ENCODE assay signal across 19 cellular contexts in the genomic region with DNA sequence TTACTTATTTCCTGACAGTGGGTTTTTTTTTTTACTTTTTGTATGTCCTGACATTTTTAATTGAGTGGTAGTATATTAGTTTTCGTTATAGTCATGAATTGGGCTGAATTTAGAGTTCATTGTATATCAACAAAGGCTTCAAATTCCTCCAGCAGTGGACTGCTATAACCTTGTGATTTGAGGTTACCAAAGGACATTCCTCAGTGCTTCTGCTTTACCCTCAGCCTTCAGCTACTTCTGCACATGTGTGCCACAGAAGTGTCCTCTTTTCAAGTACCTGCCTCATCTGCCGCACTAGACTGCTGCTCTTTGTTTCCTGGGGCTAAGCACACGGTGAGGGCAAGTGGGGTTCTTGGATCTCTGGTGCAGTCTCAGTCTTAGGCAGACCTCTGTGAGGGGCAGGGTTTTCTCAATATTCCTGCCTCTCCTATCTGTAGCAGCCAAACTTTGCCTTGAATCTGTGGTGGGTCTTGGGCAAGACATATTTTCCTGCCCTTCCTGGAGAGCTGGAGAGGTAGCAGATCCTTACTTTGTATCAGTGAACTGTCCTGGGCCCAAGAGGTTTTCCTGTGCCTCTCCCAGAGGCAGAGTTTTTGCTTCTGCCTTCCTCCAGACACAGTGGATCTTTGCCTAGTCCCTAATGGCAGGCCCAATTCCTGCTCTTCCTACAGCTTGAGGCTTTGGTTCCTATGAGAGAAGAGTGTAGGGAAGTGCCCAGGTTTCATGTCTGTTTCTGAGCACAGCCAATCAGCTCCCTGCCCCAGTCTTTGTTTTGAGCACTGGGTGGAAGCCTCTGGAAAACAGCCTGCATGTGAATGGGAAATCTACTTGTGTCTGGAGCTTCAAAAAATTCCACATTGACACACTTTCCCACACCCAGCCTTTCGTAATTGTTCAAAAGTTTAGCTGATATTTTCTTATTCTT.
"Had no signal": no experiment of that assay in that cellular context is flagged by ENCODE, and none has a peak within 500 bp of the region (broad histone marks: within the 10 kb centered on the region; RNA-seq: fewer than 3 reads in every experiment).

No MANE protein-coding gene starts in this region.

- H3K36me3 ChIP-seq: breast epithelium had no signal

- DNase-seq: activated CD4-positive, alpha-beta T cell treated with anti-CD3 and anti-CD28 coated beads, Interleukin-2, amount 50 U/mL, for 48 hours; activated CD8-positive, alpha-beta memory T cell treated with anti-CD3 and anti-CD28 coated beads, Interleukin-2, amount 10 ng/mL, durations not matched to agents 7 days and 5 days; activated gamma-delta T cell; activated naive CD8-positive, alpha-beta T cell treated with anti-CD3 and anti-CD28 coated beads for 36 hours; activated T-cell treated with anti-CD3 and anti-CD28 coated beads, Interleukin-2, amount 50 U/mL, for 4 hours; mucosa of descending colon; natural killer cell; posterior cingulate gyrus; sigmoid colon; stimulated activated CD4-positive, alpha-beta T cell treated with anti-CD3 and anti-CD28 coated beads, Interleukin-2, amount 100 ng/mL, for 48 hours; stimulated activated naive CD8-positive, alpha-beta T cell treated with anti-CD3 and anti-CD28 coated beads, Interleukin-15, Interleukin-2, amounts not matched to agents 100 U/mL and 50 U/mL, for 24 hours; testis had no signal

- ATAC-seq: activated CD4-positive, CD25-positive, alpha-beta regulatory T cell treated with anti-CD3 and anti-CD28 coated beads, Interleukin-2, amount 50 U/mL, for 24 hours; activated CD8-positive, alpha-beta memory T cell treated with anti-CD3 and anti-CD28 coated beads, Interleukin-2, amount 10 ng/mL, durations not matched to agents 7 days and 5 days; activated T-cell treated with anti-CD3 and anti-CD28 coated beads, Interleukin-2, amount 50 U/mL, for 4 hours; gastroesophageal sphincter; mucosa of descending colon; natural killer cell; stimulated activated naive CD8-positive, alpha-beta T cell treated with anti-CD3 and anti-CD28 coated beads, Interleukin-15, Interleukin-2, amounts not matched to agents 100 U/mL and 50 U/mL, for 24 hours had no signal

- FAIRE-seq: colon, endothelial cell of umbilical vein, TTC549 had no signal

- H3K4me1 Mint-ChIP-seq: activated CD8-positive, alpha-beta memory T cell treated with anti-CD3 and anti-CD28 coated beads, Interleukin-2, amount 10 ng/mL, durations not matched to agents 7 days and 5 days; activated naive CD8-positive, alpha-beta T cell treated with anti-CD3 and anti-CD28 coated beads for 36 hours; natural killer cell had no signal

- H3K4me1 ChIP-seq: breast epithelium, testis had no signal

- H3K36me3 Mint-ChIP-seq: activated CD8-positive, alpha-beta memory T cell treated with anti-CD3 and anti-CD28 coated beads, Interleukin-2, amount 10 ng/mL, durations not matched to agents 7 days and 5 days; activated naive CD8-positive, alpha-beta T cell treated with anti-CD3 and anti-CD28 coated beads for 36 hours; natural killer cell had no signal

- H3K27me3 Mint-ChIP-seq: activated CD8-positive, alpha-beta memory T cell treated with anti-CD3 and anti-CD28 coated beads, Interleukin-2, amount 10 ng/mL, durations not matched to agents 7 days and 5 days; activated naive CD8-positive, alpha-beta T cell treated with anti-CD3 and anti-CD28 coated beads for 36 hours had no signal

- H3K4me3 ChIP-seq: breast epithelium, gastroesophageal sphincter, mucosa of descending colon, sigmoid colon, testis had no signal

- H3K4me3 Mint-ChIP-seq: activated CD8-positive, alpha-beta memory T cell treated with anti-CD3 and anti-CD28 coated beads, Interleukin-2, amount 10 ng/mL, durations not matched to agents 7 days and 5 days; activated naive CD8-positive, alpha-beta T cell treated with anti-CD3 and anti-CD28 coated beads for 36 hours; activated T-cell treated with anti-CD3 and anti-CD28 coated beads, Interleukin-2, amount 50 U/mL, for 4 hours; natural killer cell; T-helper 1 cell treated with Interleukin-12 subunit alpha and Interleukin-12 subunit beta and Interleukin-4 antibody, amounts not matched to agents 30 μg/mL and 1 μg/mL, for 36 hours had no signal

- H3K27ac ChIP-seq: breast epithelium, gastroesophageal sphincter, sigmoid colon, testis had no signal

- H3K27me3 ChIP-seq: breast epithelium, gastroesophageal sphincter, sigmoid colon, testis had no signal

- H3K9me3 Mint-ChIP-seq: activated naive CD8-positive, alpha-beta T cell treated with anti-CD3 and anti-CD28 coated beads for 36 hours; activated T-cell treated with anti-CD3 and anti-CD28 coated beads, Interleukin-2, amount 50 U/mL, for 4 hours; natural killer cell; T-helper 1 cell treated with Interleukin-12 subunit alpha and Interleukin-12 subunit beta and Interleukin-4 antibody, amounts not matched to agents 30 μg/mL and 1 μg/mL, for 36 hours had no signal

- H3K9me3 ChIP-seq: breast epithelium, gastroesophageal sphincter, mucosa of descending colon, sigmoid colon, testis had no signal

- H3K27ac Mint-ChIP-seq: activated CD8-positive, alpha-beta memory T cell treated with anti-CD3 and anti-CD28 coated beads, Interleukin-2, amount 10 ng/mL, durations not matched to agents 7 days and 5 days; activated naive CD8-positive, alpha-beta T cell treated with anti-CD3 and anti-CD28 coated beads for 36 hours; natural killer cell; T-helper 1 cell treated with Interleukin-12 subunit alpha and Interleukin-12 subunit beta and Interleukin-4 antibody, amounts not matched to agents 30 μg/mL and 1 μg/mL, for 36 hours had no signal
